13 cellular contexts compared by ENCODE assay signal in the genomic region with DNA sequence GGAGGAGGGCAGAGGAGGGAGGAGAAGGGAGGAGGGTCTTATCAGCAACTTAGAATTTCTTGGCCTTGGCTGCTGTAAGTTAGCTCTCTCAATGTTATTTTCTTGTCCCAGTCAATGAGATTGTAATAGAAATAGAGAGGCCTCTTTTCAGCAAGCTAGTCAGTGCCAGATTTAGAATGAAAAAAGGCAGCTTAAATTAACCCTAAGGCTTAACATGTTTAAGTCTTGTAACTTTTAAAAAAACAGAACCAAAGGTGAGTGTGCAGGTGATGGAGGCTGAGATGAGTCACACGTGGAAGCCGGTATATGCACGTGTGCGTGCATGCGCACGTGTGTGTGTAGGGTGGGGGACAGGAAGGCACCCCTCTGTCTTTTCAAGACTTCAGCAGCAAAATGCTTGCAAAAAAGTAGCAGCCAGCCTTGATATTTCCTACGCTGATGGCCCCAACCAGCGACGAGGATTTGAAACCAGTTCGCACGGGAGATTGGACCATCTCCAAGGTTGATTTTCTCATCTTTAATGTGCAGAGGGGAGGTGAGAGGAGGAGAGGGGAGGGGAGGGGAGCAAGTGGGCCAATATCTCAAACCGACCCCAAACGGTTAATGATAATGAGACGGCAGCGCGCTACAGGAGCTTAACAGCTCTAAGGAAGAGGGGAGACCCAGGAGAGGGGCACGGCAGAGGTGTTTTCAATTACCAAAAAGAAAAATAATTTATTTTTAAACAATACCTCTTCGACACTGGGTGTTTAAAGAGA.
DNase-seq lines count a peak whose midpoint lies in the region; ATAC-seq and TF ChIP-seq lines count a peak whose summit lies in the region.
"Had no signal": no experiment of that assay in that cellular context is flagged by ENCODE, and none has a peak within 500 bp of the region (broad histone marks: within the 10 kb centered on the region; RNA-seq: fewer than 3 reads in every experiment).

No MANE protein-coding gene starts in this region.

- H3K79me2 ChIP-seq in ACC112 (ENCODE audit: control insufficient read depth, insufficient read depth, low read length, unreplicated experiment), result no peaks in the 10 kb centered on the region

- no peak overlapping the region for H3K4me3 ChIP-seq in ACC112 (ENCODE audit: low read depth, low read length)
- H3K4me3 ChIP-seq in gastroesophageal sphincter, result no peak overlapping the region
- H3K4me3 ChIP-seq in lower leg skin (ENCODE audit: low read depth, poor library complexity, severe bottlenecking), result no peak overlapping the region

- H3K27ac ChIP-seq in ACC112 (ENCODE audit: low read depth, low read length), result peak overlapping the region; percentile 50; the same call in 1 of the 2 replicates
- peak overlapping the region in 3 of 4 donors; percentile 55 to 80 (median 72) for H3K27ac ChIP-seq in gastroesophageal sphincter

- H3K4me3 Mint-ChIP-seq in osteocyte (ENCODE audit: unreplicated experiment), result no peak overlapping the region
- no peak overlapping the region for H3K4me3 Mint-ChIP-seq in activated T-cell treated with anti-CD3 and anti-CD28 coated beads, Interleukin-2, amount 50 U/mL, for 72 hours
- H3K4me3 Mint-ChIP-seq: B cell had no signal

- peaks cover 28% of the 10 kb centered on the region for H3K4me1 ChIP-seq in ACC112 (ENCODE audit: control insufficient read depth, insufficient read depth, low read length, unreplicated experiment)
- H3K4me1 ChIP-seq in gastroesophageal sphincter, result peaks cover 0 to 56% (median 33%) of the 10 kb centered on the region in 3 donors

- H3K27me3 Mint-ChIP-seq in osteocyte (ENCODE audit: unreplicated experiment), result no peaks in the 10 kb centered on the region
- peaks cover 16% of the 10 kb centered on the region for H3K27me3 Mint-ChIP-seq in activated T-cell treated with anti-CD3 and anti-CD28 coated beads, Interleukin-2, amount 50 U/mL, for 72 hours (ENCODE audit: low read depth)

- H3K27me3 ChIP-seq in ACC112 (ENCODE audit: insufficient read depth, low read length), result no peaks in the 10 kb centered on the region
- no peaks in the 10 kb centered on the region for H3K27me3 ChIP-seq in gastroesophageal sphincter

- TF ChIP-seq CTCF in gastroesophageal sphincter (IDR thresholded peaks at IDR 0.05) (no peak), osteocyte (IDR thresholded peaks at IDR 0.05) (no peak), lower leg skin (IDR thresholded peaks at IDR 0.05) (no peak)

- ATAC-seq in gastroesophageal sphincter, result peak; percentile 1
- no peak for ATAC-seq in activated T-cell treated with anti-CD3 and anti-CD28 coated beads, Interleukin-2, amount 50 U/mL, for 72 hours (replicated peaks in 1 of 2)

- peaks cover 1% of the 10 kb centered on the region for H3K36me3 Mint-ChIP-seq in osteocyte (ENCODE audit: unreplicated experiment)
- no peaks in the 10 kb centered on the region for H3K36me3 Mint-ChIP-seq in activated T-cell treated with anti-CD3 and anti-CD28 coated beads, Interleukin-2, amount 50 U/mL, for 72 hours (ENCODE audit: insufficient read depth in 2 of 2)

- DNase-seq in NCI-H69 (lab: John Stamatoyannopoulos, UW) (peak; percentile 87), osteocyte (ENCODE audit: extremely low spot score, unreplicated experiment) (no peak), NCI-H2029 (lab: John Stamatoyannopoulos, UW) (no peak), AG20443 (ENCODE audit: low spot score) (no peak), lower leg skin (ENCODE audit: low spot score in 2 of 2) (no peak)
- no peak for DNase-seq in activated T-cell treated with anti-CD3 and anti-CD28 coated beads, Interleukin-2, amount 50 U/mL, for 72 hours
- DNase-seq: activated T-cell treated with anti-CD3 and anti-CD28 coated beads, Interleukin-2, amount 50 U/mL, for 48 hours; GF-D8; NCI-H226; stimulated activated CD4-positive, alpha-beta T cell treated with anti-CD3 and anti-CD28 coated beads, Interleukin-12 subunit alpha, Interleukin-12 subunit beta, amount 100 ng/mL, for 4 hours had no signal

- no peaks in the 10 kb centered on the region for H3K9me3 ChIP-seq in gastroesophageal sphincter

- H3K27ac Mint-ChIP-seq in osteocyte (ENCODE audit: unreplicated experiment), result peak overlapping the region; percentile 61
- no peak overlapping the region for H3K27ac Mint-ChIP-seq in activated T-cell treated with anti-CD3 and anti-CD28 coated beads, Interleukin-2, amount 50 U/mL, for 72 hours
- H3K27ac Mint-ChIP-seq: B cell had no signal

- no peaks in the 10 kb centered on the region for H3K9me3 Mint-ChIP-seq in osteocyte (ENCODE audit: unreplicated experiment)
- H3K9me3 Mint-ChIP-seq in activated T-cell treated with anti-CD3 and anti-CD28 coated beads, Interleukin-2, amount 50 U/mL, for 72 hours, result no peaks in the 10 kb centered on the region

- no peak for TF ChIP-seq POLR2A in gastroesophageal sphincter (IDR thresholded peaks at IDR 0.05)
- no peak for TF ChIP-seq POLR2A in lower leg skin (IDR thresholded peaks at IDR 0.05)

- H2AFZ ChIP-seq in ACC112 (ENCODE audit: low read length, unreplicated experiment), result peak overlapping the region; percentile 60

- intact Hi-C loops in lower leg skin (cut with DNase I; ENCODE audit: low total_unique reads), result no loop called here

- H3K4me1 Mint-ChIP-seq in osteocyte (ENCODE audit: unreplicated experiment), result peaks cover 60% of the 10 kb centered on the region
- no peaks in the 10 kb centered on the region for H3K4me1 Mint-ChIP-seq in activated T-cell treated with anti-CD3 and anti-CD28 coated beads, Interleukin-2, amount 50 U/mL, for 72 hours (ENCODE audit: low read depth)

- H3K36me3 ChIP-seq in ACC112 (ENCODE audit: insufficient read depth, low read length) (no peaks in the 10 kb centered on the region), gastroesophageal sphincter (no peaks in the 10 kb centered on the region)

- WGBS in gastroesophageal sphincter (ENCODE audit: low coverage in 1 of 2), 2 donors, result 21 to 32% methylated on average over 16 to 18 of the region's 18 CpGs
- WGBS in lower leg skin, 2 donors, result 25 to 29% methylated on average over 18 of the region's 18 CpGs

- no peak for TF ChIP-seq EP300 in gastroesophageal sphincter (IDR thresholded peaks at IDR 0.05)
